ENCODE assay signal across 8 cellular contexts in the genomic region with DNA sequence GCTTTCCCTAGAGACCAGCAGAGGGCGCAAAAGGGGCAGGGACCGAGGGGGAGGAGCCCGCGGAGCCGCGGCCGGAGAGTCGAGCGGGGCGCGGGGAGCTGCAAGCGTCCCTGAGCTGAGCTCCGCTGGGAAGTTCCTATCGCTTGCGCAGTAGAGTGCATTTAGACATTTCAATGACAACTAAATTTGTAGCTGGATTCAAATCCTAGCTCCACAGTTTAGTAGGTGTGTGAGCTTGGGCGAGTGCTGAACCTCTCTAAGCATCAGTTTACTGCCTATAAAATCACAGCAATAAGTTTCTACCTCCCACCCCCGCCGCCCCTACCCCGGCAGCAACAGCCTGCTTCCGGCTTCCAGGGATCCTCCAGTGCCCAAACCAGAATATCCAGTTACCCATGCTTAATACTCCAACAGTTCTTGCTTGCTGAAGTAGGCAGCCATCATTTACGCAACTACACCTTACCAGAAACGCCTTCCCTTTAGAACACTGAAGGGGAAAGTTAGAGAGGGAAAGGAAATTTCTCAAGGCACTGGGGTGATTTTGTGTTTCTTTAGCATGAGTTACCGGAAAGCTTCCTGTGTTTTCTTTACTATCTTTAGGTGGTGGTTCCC. TPM values are rescaled to one million over a fixed set of nuclear protein-coding genes. Genes with fewer than 3 reads are reported as not detected.
A peak's percentile ranks its signal among the peaks of the same experiment; 100 is the strongest.
DNase-seq lines count a peak whose midpoint lies in the region; ATAC-seq lines count a peak whose summit lies in the region.

No MANE protein-coding gene starts in this region.

- peak; percentile 85 for ATAC-seq in GM18907 (IDR thresholded peaks at IDR 0.05; ENCODE audit: unreplicated experiment)
- ATAC-seq in HG03196 (IDR thresholded peaks at IDR 0.05; ENCODE audit: unreplicated experiment), result peak; percentile 71

- no peak overlapping the region for H3K27ac ChIP-seq in ACC112 (ENCODE audit: low read depth, low read length)

- H3K4me3 ChIP-seq in ACC112 (ENCODE audit: low read depth, low read length), result peak overlapping the region; percentile 67

- peaks cover 25% of the 10 kb centered on the region for H3K4me1 ChIP-seq in ACC112 (ENCODE audit: control insufficient read depth, insufficient read depth, low read length, unreplicated experiment)

- H3K36me3 ChIP-seq in ACC112 (ENCODE audit: insufficient read depth, low read length), result no peaks in the 10 kb centered on the region

- DNase-seq in NCI-H446 treated with DMSO at 0.1 percent for 48 hours (lab: John Stamatoyannopoulos, UW) (peak; percentile 50), cerebellum (ENCODE audit: low spot score) (peak; percentile 82), kidney glomerular epithelial cell (lab: John Stamatoyannopoulos, UW) (peak; percentile 73)
- DNase-seq in activated CD4-positive, alpha-beta T cell treated with anti-CD3 and anti-CD28 coated beads for 1 hour, result peak; percentile 69
- peak; percentile 64 to 73 for DNase-seq in stimulated activated CD4-positive, alpha-beta T cell treated with anti-CD3 and anti-CD28 coated beads, Interleukin-15, amount 100 ng/mL, for 48 hours (ENCODE audit: low read depth in 2 of 2)

- peak overlapping the region; percentile 61 for H2AFZ ChIP-seq in ACC112 (ENCODE audit: low read length, unreplicated experiment)

- H3K27me3 ChIP-seq in ACC112 (ENCODE audit: insufficient read depth, low read length), result peaks cover 19% of the 10 kb centered on the region

- no peaks in the 10 kb centered on the region for H3K79me2 ChIP-seq in ACC112 (ENCODE audit: control insufficient read depth, insufficient read depth, low read length, unreplicated experiment)

RNA-seq across cellular contexts. Expression of a gene that starts 9.1 kb away (rescaled TPM):
- 3.3 TPM for total RNA-seq in cerebellum
